ENCODE assay signal across 11 cellular contexts in the genomic region with DNA sequence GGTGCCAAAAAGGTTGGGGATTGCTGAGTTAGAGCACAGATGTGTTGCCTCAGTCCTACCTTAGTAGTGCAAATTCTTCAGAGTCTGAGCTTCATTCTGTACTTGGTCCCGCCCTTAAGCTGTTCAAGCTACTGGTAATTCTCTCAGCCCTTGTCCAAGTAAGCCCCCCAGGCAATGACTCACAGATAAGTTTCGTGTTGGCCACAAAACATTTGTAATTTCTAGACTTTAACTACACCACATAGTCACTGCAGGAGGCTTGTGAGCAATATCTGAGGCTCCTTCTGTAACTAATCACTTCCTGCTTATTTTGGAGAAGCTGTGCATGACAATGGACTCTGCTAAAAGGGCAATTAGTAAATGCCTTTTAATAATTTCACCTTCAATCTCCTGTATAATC.
DNase-seq lines count a peak whose midpoint lies in the region; ATAC-seq, FAIRE-seq and TF ChIP-seq lines count a peak whose summit lies in the region.
"Had no signal": no experiment of that assay in that cellular context is flagged by ENCODE, and none has a peak within 500 bp of the region (broad histone marks: within the 10 kb centered on the region; RNA-seq: fewer than 3 reads in every experiment).

No MANE protein-coding gene starts in this region.

- no peaks in the 10 kb centered on the region for H3K36me3 Mint-ChIP-seq in activated CD8-positive, alpha-beta memory T cell treated with anti-CD3 and anti-CD28 coated beads, Interleukin-2, amount 10 ng/mL, durations not matched to agents 7 days and 5 days
- H3K36me3 Mint-ChIP-seq in Caco-2 (ENCODE audit: insufficient read depth, unreplicated experiment) = no peaks in the 10 kb centered on the region

- WGBS in gastroesophageal sphincter (ENCODE audit: low coverage in 1 of 2), 2 donors = 17 to 67% methylated on average over 1 to 2 of the region's 2 CpGs
- 34 to 48% (median 34%) methylated on average over 2 of the region's 2 CpGs for WGBS in small intestine, 3 donors

- H3K27me3 Mint-ChIP-seq in activated CD8-positive, alpha-beta memory T cell treated with anti-CD3 and anti-CD28 coated beads, Interleukin-2, amount 10 ng/mL, durations not matched to agents 7 days and 5 days = no peaks in the 10 kb centered on the region
- peaks cover 2% of the 10 kb centered on the region for H3K27me3 Mint-ChIP-seq in Caco-2 (ENCODE audit: insufficient read depth, unreplicated experiment)

- no peaks in the 10 kb centered on the region for H3K4me1 Mint-ChIP-seq in activated CD8-positive, alpha-beta memory T cell treated with anti-CD3 and anti-CD28 coated beads, Interleukin-2, amount 10 ng/mL, durations not matched to agents 7 days and 5 days
- no peaks in the 10 kb centered on the region for H3K4me1 Mint-ChIP-seq in Caco-2 (ENCODE audit: low read depth, unreplicated experiment)

- H3K4me3 ChIP-seq in gastroesophageal sphincter = no peak overlapping the region
- H3K4me3 ChIP-seq in Caco-2 (ENCODE audit: low read depth, low read length) = no peak overlapping the region
- H3K4me3 ChIP-seq in small intestine (ENCODE audit: low read depth in 1 of 2, low read length in 2 of 2) = no peak overlapping the region
- H3K4me3 ChIP-seq: SK-N-MC had no signal

- TF ChIP-seq POLR2A in GM12892 (IDR thresholded peaks at IDR 0.05; ENCODE audit: low read depth, low read length) (no peak), gastroesophageal sphincter (IDR thresholded peaks at IDR 0.05) (no peak)

- H3K9me3 Mint-ChIP-seq in activated CD8-positive, alpha-beta memory T cell treated with anti-CD3 and anti-CD28 coated beads, Interleukin-2, amount 10 ng/mL, durations not matched to agents 7 days and 5 days (ENCODE audit: low read depth) = peaks cover 4% of the 10 kb centered on the region
- no peaks in the 10 kb centered on the region for H3K9me3 Mint-ChIP-seq in Caco-2 (ENCODE audit: unreplicated experiment)

- no peak overlapping the region for H3K27ac Mint-ChIP-seq in activated CD8-positive, alpha-beta memory T cell treated with anti-CD3 and anti-CD28 coated beads, Interleukin-2, amount 10 ng/mL, durations not matched to agents 7 days and 5 days
- H3K27ac Mint-ChIP-seq in Caco-2 (ENCODE audit: unreplicated experiment) = no peak overlapping the region
- H3K27ac Mint-ChIP-seq: endodermal cell had no signal

- no peaks in the 10 kb centered on the region for H3K27me3 ChIP-seq in gastroesophageal sphincter
- no peaks in the 10 kb centered on the region for H3K27me3 ChIP-seq in Caco-2 (replicated peaks; ENCODE audit: control insufficient read depth, insufficient read depth, low read length)
- no peaks in the 10 kb centered on the region for H3K27me3 ChIP-seq in small intestine (ENCODE audit: control insufficient read depth in 2 of 2, insufficient read depth in 2 of 2, low read length in 2 of 2)

- TF ChIP-seq EP300 in gastroesophageal sphincter (IDR thresholded peaks at IDR 0.05) = no peak

- ATAC-seq in activated CD8-positive, alpha-beta memory T cell treated with anti-CD3 and anti-CD28 coated beads, Interleukin-2, amount 10 ng/mL, durations not matched to agents 7 days and 5 days = peak; percentile 27
- no peak for ATAC-seq in gastroesophageal sphincter

- TF ChIP-seq CTCF in gastroesophageal sphincter (IDR thresholded peaks at IDR 0.05) (no peak), Caco-2 (IDR thresholded peaks at IDR 0.05; ENCODE audit: insufficient read depth in 1 of 2, low read depth in 1 of 2, low read length in 1 of 2, severe bottlenecking in 1 of 2, unreplicated experiment in 1 of 2) (no peak)

- no peaks in the 10 kb centered on the region for H3K4me1 ChIP-seq in gastroesophageal sphincter
- no peaks in the 10 kb centered on the region for H3K4me1 ChIP-seq in Caco-2
- H3K4me1 ChIP-seq in small intestine (ENCODE audit: control insufficient read depth in 2 of 2, insufficient read depth in 1 of 2, low read depth in 1 of 2, low read length in 1 of 2) = no peaks in the 10 kb centered on the region

- H3K36me3 ChIP-seq in gastroesophageal sphincter (no peaks in the 10 kb centered on the region), Caco-2 (ENCODE audit: control insufficient read depth, insufficient read depth, low read length) (no peaks in the 10 kb centered on the region), small intestine (ENCODE audit: control insufficient read depth in 2 of 2, insufficient read depth in 2 of 2, low read length in 2 of 2) (no peaks in the 10 kb centered on the region)

- POLR2A ChIA-PET in Caco-2 (lab: Charles Lee) = no interaction called here

- no peak overlapping the region for H3K4me3 Mint-ChIP-seq in activated CD8-positive, alpha-beta memory T cell treated with anti-CD3 and anti-CD28 coated beads, Interleukin-2, amount 10 ng/mL, durations not matched to agents 7 days and 5 days
- H3K4me3 Mint-ChIP-seq in Caco-2 (ENCODE audit: unreplicated experiment) = no peak overlapping the region
- H3K4me3 Mint-ChIP-seq: endodermal cell had no signal

- H3K9me3 ChIP-seq in gastroesophageal sphincter = no peaks in the 10 kb centered on the region
- no peaks in the 10 kb centered on the region for H3K9me3 ChIP-seq in Caco-2
- no peaks in the 10 kb centered on the region for H3K9me3 ChIP-seq in small intestine (ENCODE audit: control insufficient read depth, low read depth)

- no TSS peak for BruUV-seq in Caco-2 (replicated peaks; lab: Mats Ljungman, UMichigan)

- intact Hi-C loops in Caco-2 (cut with micrococcal nuclease; ENCODE audit: unreplicated experiment) = no loop called here

- FAIRE-seq in GM12892 (lab: Jason Lieb, UNC) (no peak), small intestine (lab: Jason Lieb, UNC) (no peak)

- CTCF ChIA-PET in activated CD8-positive, alpha-beta memory T cell treated with anti-CD3 and anti-CD28 coated beads, Interleukin-2, amount 10 ng/mL, durations not matched to agents 7 days and 5 days (lab: Charles Lee) = no interaction called here
- CTCF ChIA-PET in Caco-2 (lab: Charles Lee) = no interaction called here

- H3K27ac ChIP-seq in gastroesophageal sphincter (no peak overlapping the region), small intestine (ENCODE audit: low read depth in 1 of 2, low read length in 1 of 2) (no peak overlapping the region)
- H3K27ac ChIP-seq: SK-N-MC had no signal

- no peak for DNase-seq in activated CD8-positive, alpha-beta memory T cell treated with anti-CD3 and anti-CD28 coated beads, Interleukin-2, amount 10 ng/mL, durations not matched to agents 7 days and 5 days
- DNase-seq in activated CD8-positive, alpha-beta memory T cell treated with anti-CD3 and anti-CD28 coated beads for 24 hours = no peak
- DNase-seq in SIG-M5 (lab: John Stamatoyannopoulos, UW) (peak; percentile 63), fibroblast of gingiva (ENCODE audit: low read depth) (peak; percentile 31), GM12892 (ENCODE audit: insufficient read length) (no peak), Caco-2 (no peak), small intestine (no peak)
- DNase-seq: endodermal cell, Karpas-422 had no signal

Comparison
In these comparisons a context has a peak if more than half of its experiments do, and no peak if none do; other contexts are left out.
1. DNase-seq: peak in SIG-M5 (single experiment) and fibroblast of gingiva (single experiment); none in activated CD8-positive, alpha-beta memory T cell treated with anti-CD3 and anti-CD28 coated beads, Interleukin-2, amount 10 ng/mL, durations not matched to agents 7 days and 5 days (single experiment), activated CD8-positive, alpha-beta memory T cell treated with anti-CD3 and anti-CD28 coated beads for 24 hours (single experiment), GM12892 (single experiment), Caco-2 (0 of 2) and small intestine (single experiment).